In the genomic region with DNA sequence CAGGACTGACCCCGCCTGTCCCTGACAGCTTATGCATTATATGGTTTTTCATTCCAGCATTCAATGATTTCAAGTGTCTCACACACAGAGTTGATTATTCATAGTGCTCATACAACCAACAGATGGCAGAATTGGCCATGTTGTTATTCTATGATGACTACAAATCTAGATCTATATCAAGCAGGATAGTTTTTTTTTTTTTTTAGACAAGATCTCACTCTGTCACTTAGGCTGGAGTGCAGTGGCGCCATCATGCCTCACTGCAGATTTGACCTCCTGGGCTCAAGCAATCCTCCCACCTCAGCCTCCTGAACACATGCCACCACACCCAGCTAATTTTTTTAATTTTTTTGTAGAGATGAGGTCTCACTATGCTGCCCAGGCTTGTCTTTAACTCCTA, we compare ENCODE assay signal across 2 cellular contexts.
A peak's percentile ranks its signal among the peaks of the same experiment; 100 is the strongest.
TF ChIP-seq lines count a peak whose summit lies in the region.

No MANE protein-coding gene starts in this region.

TF ChIP-seq in HCT116, 20 proteins besides CTCF, POLR2A, EP300 and RAD21:
- no peak for TF ChIP-seq YY1 (IDR thresholded peaks at IDR 0.05; ENCODE audit: extremely low read depth, insufficient replicate concordance, low read depth, low read length)
- TF ChIP-seq CBX3 (IDR thresholded peaks at IDR 0.05; ENCODE audit: low read depth), result 0 out of 2 replicates have a peak, but pooled peaks have one; percentile 16

TF ChIP-seq in H1, 55 proteins besides CTCF, POLR2A, EP300 and RAD21:
- TF ChIP-seq MAFK (IDR thresholded peaks at IDR 0.05; ENCODE audit: low read depth, low read length), result no peak
- no peak for TF ChIP-seq JUN (IDR thresholded peaks at IDR 0.05; ENCODE audit: low read depth, low read length)
- TF ChIP-seq SIX5 (IDR thresholded peaks at IDR 0.05; ENCODE audit: low read depth, low read length), result no peak
- no peak for TF ChIP-seq HDAC2 (IDR thresholded peaks at IDR 0.05; ENCODE audit: borderline replicate concordance in 1 of 2, low read depth in 2 of 2, low read length in 2 of 2)
- TF ChIP-seq SP4 (IDR thresholded peaks at IDR 0.05; ENCODE audit: low read length), result no peak
- TF ChIP-seq TAF7 (optimal IDR thresholded peaks at IDR 0.05; ENCODE audit: borderline replicate concordance, low read depth, low read length), result no peak
- no peak for TF ChIP-seq SIRT6 (IDR thresholded peaks at IDR 0.05; ENCODE audit: low read length)
- TF ChIP-seq, protein P1, sequence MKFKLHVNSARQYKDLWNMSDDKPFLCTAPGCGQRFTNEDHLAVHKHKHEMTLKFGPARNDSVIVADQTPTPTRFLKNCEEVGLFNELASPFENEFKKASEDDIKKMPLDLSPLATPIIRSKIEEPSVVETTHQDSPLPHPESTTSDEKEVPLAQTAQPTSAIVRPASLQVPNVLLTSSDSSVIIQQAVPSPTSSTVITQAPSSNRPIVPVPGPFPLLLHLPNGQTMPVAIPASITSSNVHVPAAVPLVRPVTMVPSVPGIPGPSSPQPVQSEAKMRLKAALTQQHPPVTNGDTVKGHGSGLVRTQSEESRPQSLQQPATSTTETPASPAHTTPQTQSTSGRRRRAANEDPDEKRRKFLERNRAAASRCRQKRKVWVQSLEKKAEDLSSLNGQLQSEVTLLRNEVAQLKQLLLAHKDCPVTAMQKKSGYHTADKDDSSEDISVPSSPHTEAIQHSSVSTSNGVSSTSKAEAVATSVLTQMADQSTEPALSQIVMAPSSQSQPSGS (IDR thresholded peaks at IDR 0.05; ENCODE audit: low read length), result no peak
- TF ChIP-seq SRF (IDR thresholded peaks at IDR 0.05; ENCODE audit: low read depth, low read length), result no peak
- TF ChIP-seq, protein P2, sequence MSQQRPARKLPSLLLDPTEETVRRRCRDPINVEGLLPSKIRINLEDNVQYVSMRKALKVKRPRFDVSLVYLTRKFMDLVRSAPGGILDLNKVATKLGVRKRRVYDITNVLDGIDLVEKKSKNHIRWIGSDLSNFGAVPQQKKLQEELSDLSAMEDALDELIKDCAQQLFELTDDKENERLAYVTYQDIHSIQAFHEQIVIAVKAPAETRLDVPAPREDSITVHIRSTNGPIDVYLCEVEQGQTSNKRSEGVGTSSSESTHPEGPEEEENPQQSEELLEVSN (IDR thresholded peaks at IDR 0.05), result no peak
- TF ChIP-seq, protein P3, sequence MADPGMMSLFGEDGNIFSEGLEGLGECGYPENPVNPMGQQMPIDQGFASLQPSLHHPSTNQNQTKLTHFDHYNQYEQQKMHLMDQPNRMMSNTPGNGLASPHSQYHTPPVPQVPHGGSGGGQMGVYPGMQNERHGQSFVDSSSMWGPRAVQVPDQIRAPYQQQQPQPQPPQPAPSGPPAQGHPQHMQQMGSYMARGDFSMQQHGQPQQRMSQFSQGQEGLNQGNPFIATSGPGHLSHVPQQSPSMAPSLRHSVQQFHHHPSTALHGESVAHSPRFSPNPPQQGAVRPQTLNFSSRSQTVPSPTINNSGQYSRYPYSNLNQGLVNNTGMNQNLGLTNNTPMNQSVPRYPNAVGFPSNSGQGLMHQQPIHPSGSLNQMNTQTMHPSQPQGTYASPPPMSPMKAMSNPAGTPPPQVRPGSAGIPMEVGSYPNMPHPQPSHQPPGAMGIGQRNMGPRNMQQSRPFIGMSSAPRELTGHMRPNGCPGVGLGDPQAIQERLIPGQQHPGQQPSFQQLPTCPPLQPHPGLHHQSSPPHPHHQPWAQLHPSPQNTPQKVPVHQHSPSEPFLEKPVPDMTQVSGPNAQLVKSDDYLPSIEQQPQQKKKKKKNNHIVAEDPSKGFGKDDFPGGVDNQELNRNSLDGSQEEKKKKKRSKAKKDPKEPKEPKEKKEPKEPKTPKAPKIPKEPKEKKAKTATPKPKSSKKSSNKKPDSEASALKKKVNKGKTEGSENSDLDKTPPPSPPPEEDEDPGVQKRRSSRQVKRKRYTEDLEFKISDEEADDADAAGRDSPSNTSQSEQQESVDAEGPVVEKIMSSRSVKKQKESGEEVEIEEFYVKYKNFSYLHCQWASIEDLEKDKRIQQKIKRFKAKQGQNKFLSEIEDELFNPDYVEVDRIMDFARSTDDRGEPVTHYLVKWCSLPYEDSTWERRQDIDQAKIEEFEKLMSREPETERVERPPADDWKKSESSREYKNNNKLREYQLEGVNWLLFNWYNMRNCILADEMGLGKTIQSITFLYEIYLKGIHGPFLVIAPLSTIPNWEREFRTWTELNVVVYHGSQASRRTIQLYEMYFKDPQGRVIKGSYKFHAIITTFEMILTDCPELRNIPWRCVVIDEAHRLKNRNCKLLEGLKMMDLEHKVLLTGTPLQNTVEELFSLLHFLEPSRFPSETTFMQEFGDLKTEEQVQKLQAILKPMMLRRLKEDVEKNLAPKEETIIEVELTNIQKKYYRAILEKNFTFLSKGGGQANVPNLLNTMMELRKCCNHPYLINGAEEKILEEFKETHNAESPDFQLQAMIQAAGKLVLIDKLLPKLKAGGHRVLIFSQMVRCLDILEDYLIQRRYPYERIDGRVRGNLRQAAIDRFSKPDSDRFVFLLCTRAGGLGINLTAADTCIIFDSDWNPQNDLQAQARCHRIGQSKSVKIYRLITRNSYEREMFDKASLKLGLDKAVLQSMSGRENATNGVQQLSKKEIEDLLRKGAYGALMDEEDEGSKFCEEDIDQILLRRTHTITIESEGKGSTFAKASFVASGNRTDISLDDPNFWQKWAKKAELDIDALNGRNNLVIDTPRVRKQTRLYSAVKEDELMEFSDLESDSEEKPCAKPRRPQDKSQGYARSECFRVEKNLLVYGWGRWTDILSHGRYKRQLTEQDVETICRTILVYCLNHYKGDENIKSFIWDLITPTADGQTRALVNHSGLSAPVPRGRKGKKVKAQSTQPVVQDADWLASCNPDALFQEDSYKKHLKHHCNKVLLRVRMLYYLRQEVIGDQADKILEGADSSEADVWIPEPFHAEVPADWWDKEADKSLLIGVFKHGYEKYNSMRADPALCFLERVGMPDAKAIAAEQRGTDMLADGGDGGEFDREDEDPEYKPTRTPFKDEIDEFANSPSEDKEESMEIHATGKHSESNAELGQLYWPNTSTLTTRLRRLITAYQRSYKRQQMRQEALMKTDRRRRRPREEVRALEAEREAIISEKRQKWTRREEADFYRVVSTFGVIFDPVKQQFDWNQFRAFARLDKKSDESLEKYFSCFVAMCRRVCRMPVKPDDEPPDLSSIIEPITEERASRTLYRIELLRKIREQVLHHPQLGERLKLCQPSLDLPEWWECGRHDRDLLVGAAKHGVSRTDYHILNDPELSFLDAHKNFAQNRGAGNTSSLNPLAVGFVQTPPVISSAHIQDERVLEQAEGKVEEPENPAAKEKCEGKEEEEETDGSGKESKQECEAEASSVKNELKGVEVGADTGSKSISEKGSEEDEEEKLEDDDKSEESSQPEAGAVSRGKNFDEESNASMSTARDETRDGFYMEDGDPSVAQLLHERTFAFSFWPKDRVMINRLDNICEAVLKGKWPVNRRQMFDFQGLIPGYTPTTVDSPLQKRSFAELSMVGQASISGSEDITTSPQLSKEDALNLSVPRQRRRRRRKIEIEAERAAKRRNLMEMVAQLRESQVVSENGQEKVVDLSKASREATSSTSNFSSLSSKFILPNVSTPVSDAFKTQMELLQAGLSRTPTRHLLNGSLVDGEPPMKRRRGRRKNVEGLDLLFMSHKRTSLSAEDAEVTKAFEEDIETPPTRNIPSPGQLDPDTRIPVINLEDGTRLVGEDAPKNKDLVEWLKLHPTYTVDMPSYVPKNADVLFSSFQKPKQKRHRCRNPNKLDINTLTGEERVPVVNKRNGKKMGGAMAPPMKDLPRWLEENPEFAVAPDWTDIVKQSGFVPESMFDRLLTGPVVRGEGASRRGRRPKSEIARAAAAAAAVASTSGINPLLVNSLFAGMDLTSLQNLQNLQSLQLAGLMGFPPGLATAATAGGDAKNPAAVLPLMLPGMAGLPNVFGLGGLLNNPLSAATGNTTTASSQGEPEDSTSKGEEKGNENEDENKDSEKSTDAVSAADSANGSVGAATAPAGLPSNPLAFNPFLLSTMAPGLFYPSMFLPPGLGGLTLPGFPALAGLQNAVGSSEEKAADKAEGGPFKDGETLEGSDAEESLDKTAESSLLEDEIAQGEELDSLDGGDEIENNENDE (IDR thresholded peaks at IDR 0.05; ENCODE audit: insufficient replicate concordance, low read length), result no peak
- TF ChIP-seq, protein P4, sequence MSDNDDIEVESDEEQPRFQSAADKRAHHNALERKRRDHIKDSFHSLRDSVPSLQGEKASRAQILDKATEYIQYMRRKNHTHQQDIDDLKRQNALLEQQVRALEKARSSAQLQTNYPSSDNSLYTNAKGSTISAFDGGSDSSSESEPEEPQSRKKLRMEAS (IDR thresholded peaks at IDR 0.05), result no peak
- no peak for TF ChIP-seq JUND (IDR thresholded peaks at IDR 0.05; ENCODE audit: low read length)
- TF ChIP-seq PHF8 (conservative IDR thresholded peaks at IDR 0.05; ENCODE audit: low read depth, low read length), result no peak
- no peak for TF ChIP-seq CHD2 (IDR thresholded peaks at IDR 0.05; ENCODE audit: low read length)
- no peak for TF ChIP-seq CHD1 (IDR thresholded peaks at IDR 0.05; ENCODE audit: low read depth, low read length)
- TF ChIP-seq KDM4A (IDR thresholded peaks at IDR 0.05; ENCODE audit: low read depth, low read length, severe bottlenecking), result no peak
- TF ChIP-seq RBBP5 (IDR thresholded peaks at IDR 0.05; ENCODE audit: borderline replicate concordance, low read depth, low read length), result no peak
- TF ChIP-seq RXRA (IDR thresholded peaks at IDR 0.05; ENCODE audit: insufficient read depth, low read depth, low read length), result no peak
- TF ChIP-seq HDAC6 (IDR thresholded peaks at IDR 0.05; ENCODE audit: low read depth, low read length), result no peak
